2 cellular contexts compared by ENCODE assay signal in genomic region chr14:101477648-101478047, GRCh38.
TF ChIP-seq lines count a peak whose summit lies in the region.

No MANE protein-coding gene starts in this region.

TF ChIP-seq in A549, 52 proteins besides CTCF, POLR2A, EP300 and RAD21:
- TF ChIP-seq BHLHE40 (IDR thresholded peaks at IDR 0.05; ENCODE audit: low read depth, low read length) (no peak), HEYL (CRISPR knock-in tag; IDR thresholded peaks at IDR 0.05) (no peak), RCOR1 (IDR thresholded peaks at IDR 0.05; ENCODE audit: low read depth, low read length) (no peak), KDM1A (IDR thresholded peaks at IDR 0.05; ENCODE audit: low read depth) (no peak), SMC3 (IDR thresholded peaks at IDR 0.05) (no peak), E2F6 (IDR thresholded peaks at IDR 0.05; ENCODE audit: borderline replicate concordance, low read depth) (no peak; the same call in 1 of the 2 replicates), RFX5 (IDR thresholded peaks at IDR 0.05) (no peak), PHF8 (IDR thresholded peaks at IDR 0.05; ENCODE audit: borderline replicate concordance, low read depth) (no peak), JUN (IDR thresholded peaks at IDR 0.05) (no peak), ZSCAN20 (CRISPR knock-in tag; IDR thresholded peaks at IDR 0.05) (no peak), CHD4 (IDR thresholded peaks at IDR 0.05; ENCODE audit: borderline replicate concordance) (no peak), FOSL2 (IDR thresholded peaks at IDR 0.05) (no peak), FOSL2 (CRISPR knock-in tag; IDR thresholded peaks at IDR 0.05) (no peak)

TF ChIP-seq in H1, 55 proteins besides CTCF, POLR2A, EP300 and RAD21:
- TF ChIP-seq CBX5 (IDR thresholded peaks at IDR 0.05; ENCODE audit: low read depth, low read length) (no peak), SIN3A (conservative IDR thresholded peaks at IDR 0.05 in 1 of 2, IDR thresholded peaks at IDR 0.05 in 1 of 2; ENCODE audit: low read depth in 1 of 2, low read length in 2 of 2) (no peak), TAF7 (optimal IDR thresholded peaks at IDR 0.05; ENCODE audit: borderline replicate concordance, low read depth, low read length) (no peak), SUZ12 (IDR thresholded peaks at IDR 0.05; ENCODE audit: low read length) (no peak), USF2 (IDR thresholded peaks at IDR 0.05; ENCODE audit: low read length) (no peak), GABPA (IDR thresholded peaks at IDR 0.05; ENCODE audit: borderline replicate concordance, insufficient read depth, low read length) (no peak), NANOG (IDR thresholded peaks at IDR 0.05; ENCODE audit: insufficient read depth, low read depth, low read length, poor library complexity, severe bottlenecking) (no peak), KDM5A (IDR thresholded peaks at IDR 0.05; ENCODE audit: low read length) (no peak), POLR2AphosphoS5 (IDR thresholded peaks at IDR 0.05; ENCODE audit: low read depth, low read length) (no peak), MAFK (IDR thresholded peaks at IDR 0.05; ENCODE audit: low read depth, low read length) (no peak), BRCA1 (IDR thresholded peaks at IDR 0.05; ENCODE audit: low read depth, low read length) (no peak), RNF2 (IDR thresholded peaks at IDR 0.05; ENCODE audit: borderline replicate concordance, low read depth, low read length, missing control alignments, poor library complexity, severe bottlenecking) (no peak), TCF12 (IDR thresholded peaks at IDR 0.05; ENCODE audit: low read depth, low read length) (no peak), SIRT6 (IDR thresholded peaks at IDR 0.05; ENCODE audit: low read length) (no peak), SP4 (IDR thresholded peaks at IDR 0.05; ENCODE audit: low read length) (no peak), ASH2L (IDR thresholded peaks at IDR 0.05; ENCODE audit: low read length) (no peak), CHD7 (IDR thresholded peaks at IDR 0.05; ENCODE audit: insufficient replicate concordance, low read length) (no peak), TBP (IDR thresholded peaks at IDR 0.05; ENCODE audit: low read depth, low read length) (no peak), EGR1 (IDR thresholded peaks at IDR 0.05; ENCODE audit: borderline replicate concordance, low read depth, low read length) (no peak), YY1 (IDR thresholded peaks at IDR 0.05; ENCODE audit: low read depth, low read length) (no peak)
